Comparison of ENCODE assay signal across 1 cellular context in the genomic region with DNA sequence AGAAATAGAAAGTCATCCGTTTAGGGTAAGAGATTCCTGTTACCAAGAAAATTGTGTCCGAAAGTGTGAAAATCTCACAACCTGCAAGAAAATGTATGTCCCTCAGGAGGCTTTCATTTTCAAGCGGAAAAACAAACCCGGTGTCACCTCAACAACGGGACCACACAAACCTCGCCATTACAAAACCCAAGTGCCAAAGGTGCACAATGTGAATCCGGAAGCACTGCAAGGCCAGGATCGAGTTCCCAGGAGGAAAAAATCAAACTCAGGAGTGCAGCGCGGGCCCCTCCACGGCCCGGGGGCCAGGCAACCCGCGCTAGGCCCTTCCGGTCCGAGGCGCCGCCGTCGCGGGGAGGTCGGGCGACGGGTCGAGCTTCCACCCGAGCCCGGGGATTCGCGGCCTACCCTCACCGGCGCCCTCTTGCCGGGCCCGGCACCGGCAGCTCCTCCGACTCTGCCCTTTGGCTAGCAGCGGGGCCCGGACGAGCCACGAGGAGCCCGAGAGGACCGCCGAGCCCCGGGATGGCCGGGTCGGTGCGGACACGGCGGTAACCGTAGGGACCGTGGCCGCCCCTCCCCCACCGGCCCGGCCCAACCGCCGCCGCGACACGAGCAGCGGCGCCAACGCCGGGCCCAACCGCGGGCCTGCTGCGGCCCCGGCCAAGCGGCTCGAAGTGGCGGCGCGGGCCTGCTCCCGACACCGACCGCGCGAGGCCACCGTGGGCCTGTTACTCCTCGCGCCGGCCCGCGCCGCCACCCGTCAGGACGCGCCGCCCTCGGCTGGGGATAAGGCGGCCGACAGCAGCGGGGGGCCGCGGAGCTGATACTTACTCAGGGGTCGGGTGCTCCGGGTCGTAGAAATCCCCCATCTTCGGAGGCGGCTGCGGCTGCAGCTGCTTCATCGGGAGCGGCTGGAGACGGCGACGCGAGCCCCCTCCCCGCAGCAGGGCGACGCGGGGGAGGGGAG.
TF ChIP-seq lines count a peak whose summit lies in the region.

No MANE protein-coding gene starts in this region.

TF ChIP-seq in Ishikawa, 13 proteins besides CTCF, POLR2A, EP300 and RAD21 (continued from another document):
- TF ChIP-seq, protein P1, sequence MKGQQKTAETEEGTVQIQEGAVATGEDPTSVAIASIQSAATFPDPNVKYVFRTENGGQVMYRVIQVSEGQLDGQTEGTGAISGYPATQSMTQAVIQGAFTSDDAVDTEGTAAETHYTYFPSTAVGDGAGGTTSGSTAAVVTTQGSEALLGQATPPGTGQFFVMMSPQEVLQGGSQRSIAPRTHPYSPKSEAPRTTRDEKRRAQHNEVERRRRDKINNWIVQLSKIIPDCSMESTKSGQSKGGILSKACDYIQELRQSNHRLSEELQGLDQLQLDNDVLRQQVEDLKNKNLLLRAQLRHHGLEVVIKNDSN (IDR thresholded peaks at IDR 0.05), result no peak
- no peak for TF ChIP-seq CEBPB (IDR thresholded peaks at IDR 0.05)
- no peak for TF ChIP-seq FOXM1 (IDR thresholded peaks at IDR 0.05; ENCODE audit: borderline replicate concordance, low read depth)
- no peak for TF ChIP-seq TEAD4 (IDR thresholded peaks at IDR 0.05)
- no peak for TF ChIP-seq ZBTB7A (IDR thresholded peaks at IDR 0.05; ENCODE audit: low read depth)
